ENCODE assay signal across 8 cellular contexts in genomic region chr6:43426928-43427405, GRCh38. TPM values are rescaled to one million over a fixed set of nuclear protein-coding genes. Genes with fewer than 3 reads are reported as not detected.
DNase-seq lines count a peak whose midpoint lies in the region; ATAC-seq and TF ChIP-seq lines count a peak whose summit lies in the region.

No MANE protein-coding gene starts in this region.

- 30 to 42% (median 37%) methylated on average over 22 to 23 of the region's 23 CpGs for WGBS in stomach, 5 donors

- H3K27ac ChIP-seq in stomach, result peak overlapping the region; percentile 89 to 94 (median 90)

- H3K36me3 ChIP-seq in iPS-15b (ENCODE audit: control insufficient read depth, insufficient read depth, low read length), result peaks cover 1% of the 10 kb centered on the region
- H3K36me3 ChIP-seq in stomach, result peaks cover 6 to 12% (median 8%) of the 10 kb centered on the region in 4 donors

- POLR2A ChIA-PET in activated CD8-positive, alpha-beta T cell treated with anti-CD3 and anti-CD28 coated beads, Interleukin-2, amount 10 ng/mL, durations not matched to agents 7 days and 5 days (lab: Charles Lee), result interaction anchor here (0.5 to 1.0 kb wide), 8 partner anchors 7 to 543 kb away, joined by 3 to 4 read pairs (median 3); partner anchors contain the start of genes POLR1C and YIPF3

- no peaks in the 10 kb centered on the region for H3K9me3 Mint-ChIP-seq in activated CD8-positive, alpha-beta T cell treated with anti-CD3 and anti-CD28 coated beads, Interleukin-2, amount 10 ng/mL, durations not matched to agents 7 days and 5 days (ENCODE audit: insufficient read depth)

- H3K4me3 ChIP-seq in iPS-15b (ENCODE audit: low read depth, low read length) (peak overlapping the region; percentile 97), stomach (peak overlapping the region; percentile 75 to 87 (median 79))

- H3K27me3 ChIP-seq in iPS-15b (ENCODE audit: control insufficient read depth, insufficient read depth, low read length), result no peaks in the 10 kb centered on the region
- no peaks in the 10 kb centered on the region for H3K27me3 ChIP-seq in stomach

- intact Hi-C loops in stomach (cut with DNase I; ENCODE audit: low total_unique reads), result no loop called here

- H3K4me1 Mint-ChIP-seq in activated CD8-positive, alpha-beta T cell treated with anti-CD3 and anti-CD28 coated beads, Interleukin-2, amount 10 ng/mL, durations not matched to agents 7 days and 5 days (ENCODE audit: low read depth), result peaks cover 23% of the 10 kb centered on the region

- no peaks in the 10 kb centered on the region for H3K27me3 Mint-ChIP-seq in activated CD8-positive, alpha-beta T cell treated with anti-CD3 and anti-CD28 coated beads, Interleukin-2, amount 10 ng/mL, durations not matched to agents 7 days and 5 days (ENCODE audit: low read depth)

- H3K36me3 Mint-ChIP-seq in activated CD8-positive, alpha-beta T cell treated with anti-CD3 and anti-CD28 coated beads, Interleukin-2, amount 10 ng/mL, durations not matched to agents 7 days and 5 days (ENCODE audit: low read depth), result peaks cover 11% of the 10 kb centered on the region

- TF ChIP-seq POLR2A in stomach (IDR thresholded peaks at IDR 0.05), result peak in 1 of 4 donors; percentile 6

- peak overlapping the region; percentile 98 for H3K4me3 Mint-ChIP-seq in activated CD8-positive, alpha-beta T cell treated with anti-CD3 and anti-CD28 coated beads, Interleukin-2, amount 10 ng/mL, durations not matched to agents 7 days and 5 days

- TF ChIP-seq EP300 in stomach (IDR thresholded peaks at IDR 0.05), result no peak

- no peaks in the 10 kb centered on the region for H3K9me3 ChIP-seq in iPS-15b (ENCODE audit: control insufficient read depth, insufficient read depth, low read length)
- no peaks in the 10 kb centered on the region for H3K9me3 ChIP-seq in stomach

- no peak for TF ChIP-seq CTCF in stomach (IDR thresholded peaks at IDR 0.05)

- peak overlapping the region; percentile 97 for H3K27ac Mint-ChIP-seq in activated CD8-positive, alpha-beta T cell treated with anti-CD3 and anti-CD28 coated beads, Interleukin-2, amount 10 ng/mL, durations not matched to agents 7 days and 5 days

- peak overlapping the region; percentile 60 for H3K9ac ChIP-seq in iPS-15b (ENCODE audit: low read depth, low read length)

- no peak for DNase-seq in activated CD8-positive, alpha-beta T cell treated with anti-CD3 and anti-CD28 coated beads, Interleukin-2, amount 10 ng/mL, durations not matched to agents 7 days and 5 days
- DNase-seq in stomach (no peak), midbrain (lab: John Stamatoyannopoulos, UW) (no peak), GF-D8 (lab: John Stamatoyannopoulos, UW) (no peak), HUDEP-2 (lab: John Stamatoyannopoulos, UW; ENCODE audit: unreplicated experiment in 76 of 76) (no peak)

- no peaks in the 10 kb centered on the region for H3K4me1 ChIP-seq in iPS-15b (ENCODE audit: control insufficient read depth, insufficient read depth, low read length)
- peaks cover 9 to 33% (median 20%) of the 10 kb centered on the region in 4 donors for H3K4me1 ChIP-seq in stomach

- ATAC-seq in HG02884 (IDR thresholded peaks at IDR 0.05; ENCODE audit: unreplicated experiment), result peak; percentile 8
- ATAC-seq in activated CD8-positive, alpha-beta T cell treated with anti-CD3 and anti-CD28 coated beads, Interleukin-2, amount 10 ng/mL, durations not matched to agents 7 days and 5 days, result no peak
- no peak for ATAC-seq in GM19467 (IDR thresholded peaks at IDR 0.05; ENCODE audit: unreplicated experiment)

- CTCF ChIA-PET in activated CD8-positive, alpha-beta T cell treated with anti-CD3 and anti-CD28 coated beads, Interleukin-2, amount 10 ng/mL, durations not matched to agents 7 days and 5 days (lab: Charles Lee), result interaction anchor here (0.7 to 2.6 kb wide), 9 partner anchors 10 to 251 kb away, joined by 3 to 11 read pairs (median 3); partner anchors contain the start of genes CRIP3, TJAP1 and ZNF318

RNA-seq across cellular contexts. Expression of gene ABCC10, which starts 0.4 kb away (rescaled TPM):
- 10 to 100 TPM; 38.8 to 39.8 TPM for total RNA-seq in activated CD8-positive, alpha-beta T cell treated with anti-CD3 and anti-CD28 coated beads, Interleukin-2, amount 10 ng/mL, durations not matched to agents 7 days and 5 days
- total RNA-seq in stomach, result 10 to 100 TPM; 18.7 to 67.4 (median 60.3) TPM
- 10 to 100 TPM in 2 of 3 donors, 1 to 10 TPM in 1; 7.9 to 30.6 (median 15.1) TPM for polyA plus RNA-seq in stomach

RNA-seq across cellular contexts. Expression of gene DLK2, which starts 28.4 kb away (rescaled TPM):
- not detected for total RNA-seq in activated CD8-positive, alpha-beta T cell treated with anti-CD3 and anti-CD28 coated beads, Interleukin-2, amount 10 ng/mL, durations not matched to agents 7 days and 5 days
- under 1 TPM in 1 of 5 donors, not detected in 4; 0.37 TPM for total RNA-seq in stomach
- 10 to 100 TPM in 1 of 3 donors, not detected in 2; 17.0 TPM for polyA plus RNA-seq in stomach

RNA-seq across cellular contexts. Expression of gene TJAP1, which starts 50.4 kb away (rescaled TPM):
- 10 to 100 TPM; 34.7 to 35.5 TPM for total RNA-seq in activated CD8-positive, alpha-beta T cell treated with anti-CD3 and anti-CD28 coated beads, Interleukin-2, amount 10 ng/mL, durations not matched to agents 7 days and 5 days
- 100 to 1,000 TPM in 1 of 5 donors, 10 to 100 TPM in 2, 1 to 10 TPM in 2; 8.4 to 182 (median 15.2) TPM for total RNA-seq in stomach
- polyA plus RNA-seq in stomach, result 10 to 100 TPM; 10.8 to 17.5 (median 13.1) TPM

RNA-seq across cellular contexts. Expression of gene ZNF318, which starts 57.5 kb away (rescaled TPM):
- total RNA-seq in activated CD8-positive, alpha-beta T cell treated with anti-CD3 and anti-CD28 coated beads, Interleukin-2, amount 10 ng/mL, durations not matched to agents 7 days and 5 days, result 1 to 10 TPM; 6.7 to 7.0 TPM
- total RNA-seq in stomach, result 10 to 100 TPM in 3 of 5 donors, 1 to 10 TPM in 2; 5.8 to 13.3 (median 12.3) TPM
- 1 to 10 TPM; 2.6 to 4.8 (median 2.6) TPM for polyA plus RNA-seq in stomach
